ENCODE assay signal across 17 cellular contexts in the genomic region with DNA sequence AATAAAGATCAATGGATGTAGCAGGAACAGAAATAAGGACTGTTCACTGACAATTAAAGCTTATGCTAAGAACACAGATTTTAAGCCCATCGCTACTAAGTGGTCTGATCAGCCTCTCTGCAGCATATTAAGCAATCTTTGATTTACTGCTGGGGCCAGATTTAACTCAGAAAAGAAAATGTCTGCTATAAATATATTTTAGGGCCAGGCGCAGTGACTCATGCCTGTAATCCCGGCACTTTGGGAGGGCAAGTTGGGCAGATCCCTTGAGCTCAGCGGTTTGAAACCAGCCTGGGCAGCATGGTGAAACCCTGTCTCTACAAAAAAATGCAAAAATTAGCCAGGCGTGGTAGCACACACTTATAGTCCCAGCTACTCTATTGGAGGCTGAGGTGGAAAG. TPM values are rescaled to one million over a fixed set of nuclear protein-coding genes. Genes with fewer than 3 reads are reported as not detected.
DNase-seq lines count a peak whose midpoint lies in the region; ATAC-seq and TF ChIP-seq lines count a peak whose summit lies in the region.
"Had no signal": no experiment of that assay in that cellular context is flagged by ENCODE, and none has a peak within 500 bp of the region (broad histone marks: within the 10 kb centered on the region; RNA-seq: fewer than 3 reads in every experiment).

No MANE protein-coding gene starts in this region.

- WGBS in adrenal gland, 4 donors = 82 to 90% (median 87%) methylated on average over 5 of the region's 5 CpGs

- H3K4me1 ChIP-seq in SJSA1 (replicated peaks) (peaks cover 17% of the 10 kb centered on the region), foreskin keratinocyte (peaks cover 14% of the 10 kb centered on the region), tibial artery (peaks cover 0 to 23% (median 4%) of the 10 kb centered on the region in 4 donors), adrenal gland (replicated peaks in 1 of 2) (no peaks in the 10 kb centered on the region)
- H3K4me1 ChIP-seq: prostate gland had no signal

- DNase-seq in HS-27A (ENCODE audit: low read depth) = peak; percentile 49
- DNase-seq in SJSA1 (ENCODE audit: low read depth in 1 of 2, low spot score in 2 of 2) = peak; percentile 41 to 55
- peak; percentile 46 to 76 for DNase-seq in foreskin keratinocyte
- DNase-seq in tibial artery = peak; percentile 25 to 83
- no peak for DNase-seq in iPS-NIHi11 (ENCODE audit: low spot score)
- no peak for DNase-seq in adrenal gland
- DNase-seq in stimulated activated CD4-positive, alpha-beta T cell treated with anti-CD3 and anti-CD28 coated beads, Interleukin-15, amount 100 ng/mL, for 24 hours = no peak
- DNase-seq: CD8-positive, alpha-beta memory T cell; effector memory CD4-positive, alpha-beta T cell; hippocampal formation; NCI-H1048; NCI-H524; SJCRH30; stomach had no signal

- TF ChIP-seq CTCF in foreskin keratinocyte (conservative IDR thresholded peaks at IDR 0.05) = no peak
- no peak for TF ChIP-seq CTCF in tibial artery (IDR thresholded peaks at IDR 0.05)
- no peak for TF ChIP-seq CTCF in adrenal gland (IDR thresholded peaks at IDR 0.05)

- H3K27me3 ChIP-seq in SJSA1 (replicated peaks) (no peaks in the 10 kb centered on the region), foreskin keratinocyte (no peaks in the 10 kb centered on the region), tibial artery (no peaks in the 10 kb centered on the region), adrenal gland (no peaks in the 10 kb centered on the region)
- H3K27me3 ChIP-seq: SJCRH30, stomach had no signal

- no peak overlapping the region for H3K4me3 ChIP-seq in SJSA1
- H3K4me3 ChIP-seq in tibial artery = no peak overlapping the region
- H3K4me3 ChIP-seq in adrenal gland = no peak overlapping the region
- H3K4me3 ChIP-seq: prostate gland, SJCRH30, stomach had no signal

- intact Hi-C loops in tibial artery (cut with DNase I; ENCODE audit: low total_unique reads) = loop anchor here (10.0 kb wide), 1 partner anchor 143 kb away; a partner anchor contains a TSS
- intact Hi-C loops in adrenal gland (cut with DNase I) = no loop called here

- H3K27ac ChIP-seq in SJSA1 = peak overlapping the region; percentile 51
- no peak overlapping the region for H3K27ac ChIP-seq in foreskin keratinocyte
- peak overlapping the region; percentile 51 to 52 for H3K27ac ChIP-seq in tibial artery
- H3K27ac ChIP-seq in adrenal gland = no peak overlapping the region
- H3K27ac ChIP-seq: HL-60, prostate gland, SJCRH30, stomach had no signal

- peak; percentile 93 for ATAC-seq in foreskin keratinocyte
- ATAC-seq: activated CD4-positive, CD25-positive, alpha-beta regulatory T cell treated with anti-CD3 and anti-CD28 coated beads, Interleukin-2, amount 50 U/mL, for 24 hours had no signal

- H3K9me3 ChIP-seq in SJSA1 (replicated peaks) (no peaks in the 10 kb centered on the region), tibial artery (no peaks in the 10 kb centered on the region), adrenal gland (replicated peaks in 1 of 3) (no peaks in the 10 kb centered on the region)
- H3K9me3 ChIP-seq: prostate gland, SJCRH30, stomach had no signal

- no peak for TF ChIP-seq POLR2A in adrenal gland (IDR thresholded peaks at IDR 0.05)

- H3K36me3 ChIP-seq in SJSA1 = peaks cover 38% of the 10 kb centered on the region
- peaks cover 13 to 34% (median 32%) of the 10 kb centered on the region in 3 donors for H3K36me3 ChIP-seq in tibial artery
- peaks cover 0 to 22% of the 10 kb centered on the region in 2 donors for H3K36me3 ChIP-seq in adrenal gland (replicated peaks in 1 of 2)
- H3K36me3 ChIP-seq: prostate gland had no signal

RNA-seq across cellular contexts. Expression of a gene that starts 43.0 kb away (rescaled TPM):
- not detected in 2 replicates for total RNA-seq in SJSA1 (2014; rRNA removed; shearing (Covaris generic))
- total RNA-seq in foreskin keratinocyte (not detected in 2 replicates), adrenal gland (not detected)
- polyA plus RNA-seq in foreskin keratinocyte (not detected in 2 replicates), adrenal gland (not detected)
- total RNA-seq: CD8-positive, alpha-beta memory T cell; prostate gland; SJCRH30; stomach had no signal
- polyA plus RNA-seq: CD8-positive, alpha-beta memory T cell; stomach had no signal

RNA-seq across cellular contexts. Expression of a gene that starts 55.1 kb away (rescaled TPM):
- total RNA-seq in SJSA1 (2014; rRNA removed; shearing (Covaris generic)) = 52.9 and 84.5 TPM in 2 replicates
- total RNA-seq in foreskin keratinocyte (61.3 and 61.8 TPM in 2 replicates), adrenal gland (10 to 100 TPM; 16.5 to 50.6 (median 24.8) TPM)
- polyA plus RNA-seq in foreskin keratinocyte (25.4 and 27.4 TPM in 2 replicates), adrenal gland (10 to 100 TPM; 13.8 to 37.1 (median 25.0) TPM)

Comparison
In these comparisons a context has a peak if more than half of its experiments do, and no peak if none do; other contexts are left out.
1. DNase-seq: peak in HS-27A (single experiment), SJSA1 (2 of 2), foreskin keratinocyte (2 of 2) and tibial artery (2 of 2); none in iPS-NIHi11 (single experiment), adrenal gland (0 of 7) and stimulated activated CD4-positive, alpha-beta T cell treated with anti-CD3 and anti-CD28 coated beads, Interleukin-15, amount 100 ng/mL, for 24 hours (single experiment).
2. H3K27ac ChIP-seq: peak in SJSA1 (single experiment) and tibial artery (2 of 2); none in foreskin keratinocyte (single experiment) and adrenal gland (0 of 5).